12 cellular contexts compared by ENCODE assay signal in the genomic region with DNA sequence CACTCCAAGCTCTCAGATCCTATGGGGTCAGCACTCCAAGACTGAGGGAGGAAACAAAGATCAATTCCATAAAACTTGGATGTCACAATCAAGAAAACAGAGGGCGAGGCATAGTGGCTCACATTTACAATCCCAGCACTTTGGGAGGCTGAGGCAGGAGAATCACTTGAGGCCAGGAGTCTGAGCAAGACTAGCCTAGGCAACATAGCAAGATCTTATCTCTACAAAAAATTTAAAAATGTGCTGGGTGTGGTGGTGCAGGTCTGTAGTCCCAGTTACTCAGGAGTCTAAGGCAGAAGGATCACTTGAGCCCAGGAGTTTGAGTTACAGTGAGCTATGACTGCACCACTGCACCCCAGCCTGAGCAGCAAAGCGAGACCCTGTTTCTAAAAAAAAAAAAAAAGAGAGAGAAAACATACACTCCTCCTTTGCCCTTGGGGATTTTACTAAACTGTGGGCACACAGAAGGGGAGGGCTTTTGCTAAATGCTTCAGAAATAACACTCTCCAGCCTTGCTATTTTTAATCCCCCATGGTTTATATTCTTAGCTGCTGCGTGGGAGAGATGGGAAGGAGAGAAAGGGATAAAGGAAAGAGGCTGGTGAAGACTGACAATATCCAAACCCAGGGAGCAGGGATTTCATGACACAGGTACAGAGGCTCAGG. TPM values are rescaled to one million over a fixed set of nuclear protein-coding genes. Genes with fewer than 3 reads are reported as not detected.
DNase-seq lines count a peak whose midpoint lies in the region; ATAC-seq, FAIRE-seq and TF ChIP-seq lines count a peak whose summit lies in the region.
"Had no signal": no experiment of that assay in that cellular context is flagged by ENCODE, and none has a peak within 500 bp of the region (broad histone marks: within the 10 kb centered on the region; RNA-seq: fewer than 3 reads in every experiment).

No MANE protein-coding gene starts in this region.

- no peaks in the 10 kb centered on the region for H3K9me3 Mint-ChIP-seq in activated naive CD4-positive, alpha-beta T cell treated with anti-CD3 and anti-CD28 coated beads, Interleukin-2, amount 50 U/mL, for 24 hours

- WGBS in K562 (ENCODE audit: insufficient coverage, low coverage, missing lambda C conversion rate): 91% methylated on average over 2 of the region's 3 CpGs

- ATAC-seq in K562: no peak

- no peak overlapping the region for H2AFZ ChIP-seq in K562 (ENCODE audit: low read depth, low read length)

- no peak for TF ChIP-seq CTCF in K562 (IDR thresholded peaks at IDR 0.05 in 2 of 3, conservative IDR thresholded peaks at IDR 0.05 in 1 of 3; ENCODE audit: insufficient read depth in 2 of 3, low read depth in 1 of 3, low read length in 3 of 3)
- no peak for TF ChIP-seq CTCF in uterus (IDR thresholded peaks at IDR 0.05)

- peak; percentile 11 for FAIRE-seq in K562 (lab: Jason Lieb, UNC)

- H3K36me3 Mint-ChIP-seq in activated naive CD4-positive, alpha-beta T cell treated with anti-CD3 and anti-CD28 coated beads, Interleukin-2, amount 50 U/mL, for 24 hours: peaks cover 3% of the 10 kb centered on the region

- H3K9ac ChIP-seq in K562 (ENCODE audit: insufficient read depth in 1 of 2, low read depth in 2 of 2, low read length in 2 of 2): no peak overlapping the region; a peak in 1 of 4 replicates

- H3K27ac Mint-ChIP-seq in activated naive CD4-positive, alpha-beta T cell treated with anti-CD3 and anti-CD28 coated beads, Interleukin-2, amount 50 U/mL, for 24 hours: peak overlapping the region; percentile 59

- H3K27me3 ChIP-seq in K562 (ENCODE audit: control insufficient read depth in 2 of 2, insufficient read depth in 2 of 2, low read length in 2 of 2): no peaks in the 10 kb centered on the region
- H3K27me3 ChIP-seq in muscle layer of duodenum (ENCODE audit: low read depth, low read length): no peaks in the 10 kb centered on the region
- H3K27me3 ChIP-seq in uterus: no peaks in the 10 kb centered on the region
- H3K27me3 ChIP-seq: transverse colon had no signal

- peaks cover 4% of the 10 kb centered on the region for H3K4me1 Mint-ChIP-seq in activated naive CD4-positive, alpha-beta T cell treated with anti-CD3 and anti-CD28 coated beads, Interleukin-2, amount 50 U/mL, for 24 hours

- TF ChIP-seq RAD21 in K562 (CRISPR knock-in tag; conservative IDR thresholded peaks at IDR 0.05 in 1 of 2, IDR thresholded peaks at IDR 0.05 in 1 of 2): no peak

- peaks cover 10% of the 10 kb centered on the region; the same call in 2 of the 3 replicates for H3K79me2 ChIP-seq in K562 (ENCODE audit: control insufficient read depth, insufficient read depth, low read length)

- no peak for TF ChIP-seq EP300 in K562 (IDR thresholded peaks at IDR 0.05; ENCODE audit: low read length)

- intact Hi-C loops in K562 (cut with micrococcal nuclease) (no loop called here), uterus (cut with DNase I; ENCODE audit: low total_unique reads) (no loop called here)

- H3K27me3 Mint-ChIP-seq in activated naive CD4-positive, alpha-beta T cell treated with anti-CD3 and anti-CD28 coated beads, Interleukin-2, amount 50 U/mL, for 24 hours: no peaks in the 10 kb centered on the region

- no peak for TF ChIP-seq POLR2A in K562 (conservative IDR thresholded peaks at IDR 0.05)
- no peak for TF ChIP-seq POLR2A in uterus (IDR thresholded peaks at IDR 0.05)

- H3K4me1 ChIP-seq in K562 (replicated peaks in 1 of 2; ENCODE audit: control insufficient read depth in 2 of 2, insufficient read depth in 2 of 2, low read length in 2 of 2) (peaks cover 3 to 23% of the 10 kb centered on the region in 2 experiments; a peak in 4 of 5 replicates), muscle layer of duodenum (ENCODE audit: control insufficient read depth in 1 of 2, insufficient read depth in 2 of 2, low read length in 2 of 2) (peaks cover 4 to 31% of the 10 kb centered on the region in 2 donors), uterus (peaks cover 11 to 15% of the 10 kb centered on the region in 2 donors)

- H3K4me2 ChIP-seq in K562 (ENCODE audit: insufficient read depth, low read length): no peak overlapping the region

- no TSS peak for BruUV-seq in K562 (replicated peaks; lab: Mats Ljungman, UMichigan)

- peaks cover 89% of the 10 kb centered on the region; the same call in 2 of the 3 replicates for H3K36me3 ChIP-seq in K562 (ENCODE audit: control insufficient read depth, insufficient read depth, low read length)
- H3K36me3 ChIP-seq in muscle layer of duodenum (ENCODE audit: control insufficient read depth in 1 of 2, insufficient read depth in 2 of 2, low read length in 2 of 2): peaks cover 57 to 79% of the 10 kb centered on the region in 2 donors
- H3K36me3 ChIP-seq in uterus: no peaks in the 10 kb centered on the region

- CTCF ChIA-PET in K562 (lab: Yijun Ruan, JAX; ENCODE audit: low intra/inter-chr PET ratio): no interaction called here

- H4K20me1 ChIP-seq in K562 (replicated peaks; ENCODE audit: control insufficient read depth, insufficient read depth, low read length): peaks cover 11% of the 10 kb centered on the region; the same call in 1 of the 2 replicates

- POLR2A ChIA-PET in K562 (lab: Yijun Ruan, JAX): interaction anchor here (1.0 to 5.6 kb wide), 5 partner anchors 11 to 16 kb away, joined by 3 to 26 read pairs (median 3); no protein-coding TSS in a partner anchor

- H3K27ac ChIP-seq in K562 (ENCODE audit: extremely low read depth, low read depth, low read length) (no peak overlapping the region; the same call in 2 of the 3 replicates), muscle layer of duodenum (ENCODE audit: low read length) (peak overlapping the region; percentile 67), uterus (peak overlapping the region; percentile 67 to 74)

- H3K4me3 ChIP-seq in K562: no peak overlapping the region
- H3K4me3 ChIP-seq in muscle layer of duodenum (ENCODE audit: low read depth in 1 of 2, low read length in 2 of 2): no peak overlapping the region
- no peak overlapping the region for H3K4me3 ChIP-seq in uterus
- H3K4me3 ChIP-seq: transverse colon had no signal

- no peaks in the 10 kb centered on the region for H3K9me3 ChIP-seq in K562 (replicated peaks; ENCODE audit: control insufficient read depth, insufficient read depth, low read depth, low read length)
- no peaks in the 10 kb centered on the region for H3K9me3 ChIP-seq in muscle layer of duodenum (ENCODE audit: control insufficient read depth in 1 of 2, low read length in 2 of 2)
- no peaks in the 10 kb centered on the region for H3K9me3 ChIP-seq in uterus
- H3K9me3 ChIP-seq: transverse colon had no signal

- no peak for DNase-seq in activated naive CD4-positive, alpha-beta T cell treated with Interleukin-2 at 50 U/mL for 16 hours
- DNase-seq in K562 (ENCODE audit: extremely low read depth in 1 of 4, low spot score in 3 of 4) (no peak), uterus (no peak), A172 (ENCODE audit: low spot score) (no peak), Kasumi-1 (lab: John Stamatoyannopoulos, UW) (no peak), NCI-H1436 treated with DMSO at 0.1 percent for 48 hours (lab: John Stamatoyannopoulos, UW) (no peak)
- DNase-seq: NCI-H1417 treated with DMSO at 0.1 percent for 48 hours; stimulated activated CD4-positive, alpha-beta T cell treated with anti-CD3 and anti-CD28 coated beads, Interleukin-15, amount 100 ng/mL, for 24 hours; transverse colon had no signal

- in situ Hi-C loops in K562 (cut with MboI): no loop called here

- H3K9me1 ChIP-seq in K562 (ENCODE audit: control insufficient read depth, insufficient read depth, low read length): no peaks in the 10 kb centered on the region

- no peak overlapping the region for H3K4me3 Mint-ChIP-seq in activated naive CD4-positive, alpha-beta T cell treated with anti-CD3 and anti-CD28 coated beads, Interleukin-2, amount 50 U/mL, for 24 hours

RNA-seq across cellular contexts. Expression of a gene that starts 18.1 kb away (rescaled TPM):
- total RNA-seq in K562 (2011; cell fraction: chromatin; rRNA removed; ENCODE audit: low replicate concordance): 175 and 365 TPM in 2 replicates
- total RNA-seq in K562 (2011; cell fraction: nucleolus; rRNA removed): 135 and 163 TPM in 2 replicates
- 142 and 179 TPM in 2 replicates for total RNA-seq in K562 (2011; cell fraction: nucleoplasm; rRNA removed)
- total RNA-seq in K562 (2014; rRNA removed) (113 and 119 TPM in 2 replicates), K562 (2014; rRNA removed; fragmentation: Illumina TruSeq; extraction: Trizol) (59.1 and 66.7 TPM in 2 replicates), K562 (2015; rRNA removed; fragmentation: Illumina TruSeq; extraction: Trizol) (62.2 and 63.9 TPM in 2 replicates), K562 (2021) (147 and 162 TPM in 2 replicates), uterus (100 to 1,000 TPM in 1 of 4 donors, 10 to 100 TPM in 3; 59.4 to 178 (median 72.8) TPM)
- polyA plus RNA-seq in K562 (2011; rRNA removed) (52.8 and 100 TPM in 2 replicates), K562 (2014; fragmentation: Illumina TruSeq; extraction: Trizol) (121 and 136 TPM in 2 replicates), K562 (2014; fragmentation: Nextera tagmentation; extraction: Ambion mirVana) (1 to 10 TPM; 7.1 to 8.9 TPM), K562 (2014; rRNA removed) (79.1 and 95.7 TPM in 2 replicates)
- 40.6 and 45.1 TPM in 2 replicates for polyA plus RNA-seq in K562 (2011; cell fraction: cytosol; rRNA removed)
- polyA plus RNA-seq in K562 (2011; cell fraction: nucleus; rRNA removed): 202 and 207 TPM in 2 replicates
- polyA plus RNA-seq in K562 (2012): 106 and 239 TPM in 2 replicates
- polyA minus RNA-seq in K562 (2011; rRNA and poly(A)+ RNA removed): 70.3 and 101 TPM in 2 replicates
- polyA minus RNA-seq in K562 (2011; cell fraction: cytosol; rRNA and poly(A)+ RNA removed): 51.2 and 55.2 TPM in 2 replicates
- polyA minus RNA-seq in K562 (2011; cell fraction: nucleus; rRNA and poly(A)+ RNA removed): 72.3 and 98.7 TPM in 2 replicates
- total RNA-seq in A172 (2014; rRNA removed; shearing (Covaris generic)): 153 and 155 TPM in 2 replicates

RNA-seq across cellular contexts. Expression of a gene that starts 18.8 kb away (rescaled TPM):
- 0.42 TPM in 1 of 2 replicates, not detected in the other for total RNA-seq in K562 (2011; cell fraction: chromatin; rRNA removed; ENCODE audit: low replicate concordance)
- not detected in 2 replicates for total RNA-seq in K562 (2011; cell fraction: nucleolus; rRNA removed)
- 0.29 TPM in 1 of 2 replicates, not detected in the other for total RNA-seq in K562 (2011; cell fraction: nucleoplasm; rRNA removed)
- total RNA-seq in K562 (2014; rRNA removed): 0.64 TPM in 1 of 2 replicates, not detected in the other
- total RNA-seq in K562 (2014; rRNA removed; fragmentation: Illumina TruSeq; extraction: Trizol): not detected in 2 replicates
- total RNA-seq in K562 (2015; rRNA removed; fragmentation: Illumina TruSeq; extraction: Trizol): not detected in 2 replicates
- total RNA-seq in K562 (2021): not detected in 2 replicates
- polyA plus RNA-seq in K562 (2011; rRNA removed): not detected in 2 replicates
- polyA plus RNA-seq in K562 (2011; cell fraction: cytosol; rRNA removed): not detected in 2 replicates
- polyA plus RNA-seq in K562 (2011; cell fraction: nucleus; rRNA removed): not detected in 2 replicates
- polyA plus RNA-seq in K562 (2012): not detected in 2 replicates
- polyA plus RNA-seq in K562 (2014; fragmentation: Illumina TruSeq; extraction: Trizol): not detected in 2 replicates
- polyA plus RNA-seq in K562 (2014; fragmentation: Nextera tagmentation; extraction: Ambion mirVana): not detected
- not detected in 2 replicates for polyA plus RNA-seq in K562 (2014; rRNA removed)
- polyA minus RNA-seq in K562 (2011; rRNA and poly(A)+ RNA removed): not detected in 2 replicates
- polyA minus RNA-seq in K562 (2011; cell fraction: cytosol; rRNA and poly(A)+ RNA removed): not detected in 2 replicates
- polyA minus RNA-seq in K562 (2011; cell fraction: nucleus; rRNA and poly(A)+ RNA removed): not detected in 2 replicates
- total RNA-seq in uterus: not detected
- total RNA-seq in A172 (2014; rRNA removed; shearing (Covaris generic)): not detected in 2 replicates
- polyA plus RNA-seq: BJ had no signal

RNA-seq across cellular contexts. Expression of a gene that starts 26.0 kb away (rescaled TPM):
- 514 and 559 TPM in 2 replicates for total RNA-seq in K562 (2011; cell fraction: chromatin; rRNA removed; ENCODE audit: low replicate concordance)
- 287 and 289 TPM in 2 replicates for total RNA-seq in K562 (2011; cell fraction: nucleolus; rRNA removed)
- total RNA-seq in K562 (2011; cell fraction: nucleoplasm; rRNA removed): 287 and 343 TPM in 2 replicates
- total RNA-seq in K562 (2014; rRNA removed) (65.6 and 72.9 TPM in 2 replicates), K562 (2014; rRNA removed; fragmentation: Illumina TruSeq; extraction: Trizol) (65.2 and 75.1 TPM in 2 replicates), K562 (2015; rRNA removed; fragmentation: Illumina TruSeq; extraction: Trizol) (75.3 and 77.3 TPM in 2 replicates), K562 (2021) (62.9 and 64.9 TPM in 2 replicates), uterus (100 to 1,000 TPM in 1 of 4 donors, 10 to 100 TPM in 3; 28.8 to 139 (median 64.2) TPM)
- polyA plus RNA-seq in K562 (2011; rRNA removed) (185 and 202 TPM in 2 replicates), K562 (2014; fragmentation: Illumina TruSeq; extraction: Trizol) (61.5 and 78.8 TPM in 2 replicates), K562 (2014; fragmentation: Nextera tagmentation; extraction: Ambion mirVana) (10 to 100 TPM; 12.1 to 14.4 TPM), K562 (2014; rRNA removed) (127 and 132 TPM in 2 replicates)
- polyA plus RNA-seq in K562 (2011; cell fraction: cytosol; rRNA removed): 110 and 164 TPM in 2 replicates
- 419 and 448 TPM in 2 replicates for polyA plus RNA-seq in K562 (2011; cell fraction: nucleus; rRNA removed)
- 38.0 and 62.2 TPM in 2 replicates for polyA plus RNA-seq in K562 (2012)
- polyA minus RNA-seq in K562 (2011; rRNA and poly(A)+ RNA removed): 193 and 248 TPM in 2 replicates
- polyA minus RNA-seq in K562 (2011; cell fraction: cytosol; rRNA and poly(A)+ RNA removed): 69.5 and 86.4 TPM in 2 replicates
- 101 and 173 TPM in 2 replicates for polyA minus RNA-seq in K562 (2011; cell fraction: nucleus; rRNA and poly(A)+ RNA removed)
- 52.3 and 53.9 TPM in 2 replicates for total RNA-seq in A172 (2014; rRNA removed; shearing (Covaris generic))

RNA-seq across cellular contexts. Expression of a gene that starts 49.1 kb away (rescaled TPM):
- total RNA-seq in K562 (2011; cell fraction: chromatin; rRNA removed; ENCODE audit: low replicate concordance): 32.5 and 66.4 TPM in 2 replicates
- 13.3 and 18.2 TPM in 2 replicates for total RNA-seq in K562 (2011; cell fraction: nucleolus; rRNA removed)
- total RNA-seq in K562 (2011; cell fraction: nucleoplasm; rRNA removed): 42.4 and 55.2 TPM in 2 replicates
- total RNA-seq in K562 (2014; rRNA removed) (13.5 and 15.8 TPM in 2 replicates), K562 (2014; rRNA removed; fragmentation: Illumina TruSeq; extraction: Trizol) (24.9 and 28.8 TPM in 2 replicates), K562 (2015; rRNA removed; fragmentation: Illumina TruSeq; extraction: Trizol) (18.7 and 20.0 TPM in 2 replicates), K562 (2021) (22.9 and 23.1 TPM in 2 replicates), uterus (10 to 100 TPM; 12.8 to 65.6 (median 41.8) TPM)
- polyA plus RNA-seq in K562 (2011; rRNA removed) (41.7 and 57.6 TPM in 2 replicates), K562 (2014; fragmentation: Illumina TruSeq; extraction: Trizol) (20.8 and 21.2 TPM in 2 replicates), K562 (2014; fragmentation: Nextera tagmentation; extraction: Ambion mirVana) (10 to 100 TPM; 53.7 to 57.1 TPM), K562 (2014; rRNA removed) (19.3 and 20.4 TPM in 2 replicates)
- 28.1 and 47.4 TPM in 2 replicates for polyA plus RNA-seq in K562 (2011; cell fraction: cytosol; rRNA removed)
- polyA plus RNA-seq in K562 (2011; cell fraction: nucleus; rRNA removed): 18.1 and 27.5 TPM in 2 replicates
- polyA plus RNA-seq in K562 (2012): 18.3 and 23.8 TPM in 2 replicates
- polyA minus RNA-seq in K562 (2011; rRNA and poly(A)+ RNA removed): 56.7 and 64.0 TPM in 2 replicates
- polyA minus RNA-seq in K562 (2011; cell fraction: cytosol; rRNA and poly(A)+ RNA removed): 13.1 and 20.2 TPM in 2 replicates
- 6.7 and 13.2 TPM in 2 replicates for polyA minus RNA-seq in K562 (2011; cell fraction: nucleus; rRNA and poly(A)+ RNA removed)
- total RNA-seq in A172 (2014; rRNA removed; shearing (Covaris generic)): 65.1 and 81.9 TPM in 2 replicates
